Comparison of ENCODE assay signal across 10 cellular contexts in the genomic region with DNA sequence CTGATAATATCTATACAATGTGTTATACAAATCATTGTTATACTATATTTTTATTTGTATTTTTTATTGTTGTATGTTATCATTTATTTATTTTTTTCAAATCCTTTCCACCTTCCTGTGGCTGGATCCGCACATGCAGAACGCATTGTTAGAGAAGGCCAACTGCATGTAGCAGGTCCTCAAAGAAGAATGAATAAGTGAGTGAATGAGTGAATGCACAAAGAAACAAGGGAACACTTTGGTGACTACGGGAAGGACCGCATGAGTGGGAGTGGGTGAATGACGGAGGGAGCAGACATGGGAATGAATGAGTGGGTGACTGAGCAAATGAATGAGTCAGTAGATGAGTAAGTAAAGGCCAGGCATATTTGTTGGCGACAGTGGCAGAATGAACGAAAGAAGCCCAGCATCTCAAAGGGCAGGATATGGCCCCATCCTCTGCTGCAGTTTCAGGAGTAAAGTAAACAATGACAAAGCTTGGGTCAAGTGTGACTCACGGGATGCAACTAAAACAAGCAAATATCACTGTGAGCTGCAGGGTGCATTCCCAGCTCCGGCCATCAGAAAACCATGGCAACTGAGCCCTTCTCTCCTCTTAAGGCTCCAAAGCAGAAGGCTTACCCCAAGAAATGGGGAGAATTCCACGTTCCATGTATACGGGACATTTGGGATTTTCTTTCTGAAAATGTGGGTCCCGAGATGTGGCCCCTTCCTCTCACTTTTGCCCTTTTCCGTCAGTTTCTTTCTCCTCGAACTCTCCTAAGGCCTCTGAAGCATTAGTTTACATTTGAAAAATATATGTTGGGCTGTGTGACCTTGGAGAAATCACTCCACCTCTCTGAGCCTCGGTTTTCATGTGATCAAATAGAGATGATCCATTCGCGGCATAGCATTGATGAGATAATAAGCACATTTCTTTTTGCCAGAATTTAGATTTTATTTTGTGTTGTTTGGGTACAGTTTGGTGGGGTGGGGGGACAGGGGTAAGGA. TPM values are rescaled to one million over a fixed set of nuclear protein-coding genes. Genes with fewer than 3 reads are reported as not detected.
DNase-seq lines count a peak whose midpoint lies in the region; ATAC-seq and TF ChIP-seq lines count a peak whose summit lies in the region.
"Had no signal": no experiment of that assay in that cellular context is flagged by ENCODE, and none has a peak within 500 bp of the region (broad histone marks: within the 10 kb centered on the region; RNA-seq: fewer than 3 reads in every experiment).

No MANE protein-coding gene starts in this region.

- no peak overlapping the region for H3K27ac ChIP-seq in CD4-positive, alpha-beta T cell (ENCODE audit: low read depth, low read length)
- H3K27ac ChIP-seq: KMS-11 had no signal

- CTCF ChIA-PET in CD4-positive, alpha-beta T cell (lab: Charles Lee): no interaction called here

- intact Hi-C loops in CD4-positive, alpha-beta T cell (cut with DNase I, micrococcal nuclease): no loop called here
- intact Hi-C loops in activated T-helper 1 cell treated with anti-CD3 and anti-CD28 coated beads, Interleukin-12 subunit alpha, Interleukin-12 subunit beta, Interleukin-2, Interleukin-4 antibody, amounts not matched to agents 30 ng/mL and 10 ng/mL and 1 ng/mL, durations not matched to agents 14 hours and 24 hours and 36 hours (cut with micrococcal nuclease): no loop called here

- H3K27me3 ChIP-seq in CD4-positive, alpha-beta T cell (ENCODE audit: control insufficient read depth, insufficient read depth, low read length): no peaks in the 10 kb centered on the region

- TF ChIP-seq CTCF in CD4-positive, alpha-beta T cell (IDR thresholded peaks at IDR 0.05): no peak

- H3K9me3 ChIP-seq in CD4-positive, alpha-beta T cell (ENCODE audit: control insufficient read depth, low read length): peaks cover 16% of the 10 kb centered on the region

- peaks cover 8% of the 10 kb centered on the region for H3K9me3 Mint-ChIP-seq in CD4-positive, alpha-beta T cell
- peaks cover 10% of the 10 kb centered on the region for H3K9me3 Mint-ChIP-seq in activated T-helper 1 cell treated with anti-CD3 and anti-CD28 coated beads, Interleukin-12 subunit alpha, Interleukin-12 subunit beta, Interleukin-2, Interleukin-4 antibody, amounts not matched to agents 30 ng/mL and 10 ng/mL and 1 ng/mL, durations not matched to agents 14 hours and 24 hours and 36 hours

- peak; percentile 33 for ATAC-seq in left lobe of liver
- no peak for ATAC-seq in CD4-positive, alpha-beta T cell (ENCODE audit: poor library complexity)
- no peak for ATAC-seq in HG02970 (IDR thresholded peaks at IDR 0.05; ENCODE audit: low FRiP score, unreplicated experiment)

- POLR2A ChIA-PET in CD4-positive, alpha-beta T cell (lab: Charles Lee): no interaction called here

- H3K4me1 Mint-ChIP-seq in CD4-positive, alpha-beta T cell (ENCODE audit: low read depth): no peaks in the 10 kb centered on the region
- peaks cover 4% of the 10 kb centered on the region for H3K4me1 Mint-ChIP-seq in activated T-helper 1 cell treated with anti-CD3 and anti-CD28 coated beads, Interleukin-12 subunit alpha, Interleukin-12 subunit beta, Interleukin-2, Interleukin-4 antibody, amounts not matched to agents 30 ng/mL and 10 ng/mL and 1 ng/mL, durations not matched to agents 14 hours and 24 hours and 36 hours (ENCODE audit: low read depth)

- no peaks in the 10 kb centered on the region for H3K36me3 Mint-ChIP-seq in CD4-positive, alpha-beta T cell (ENCODE audit: low read depth)
- peaks cover 1% of the 10 kb centered on the region for H3K36me3 Mint-ChIP-seq in activated T-helper 1 cell treated with anti-CD3 and anti-CD28 coated beads, Interleukin-12 subunit alpha, Interleukin-12 subunit beta, Interleukin-2, Interleukin-4 antibody, amounts not matched to agents 30 ng/mL and 10 ng/mL and 1 ng/mL, durations not matched to agents 14 hours and 24 hours and 36 hours (ENCODE audit: low read depth)

- H3K27ac Mint-ChIP-seq in CD4-positive, alpha-beta T cell: no peak overlapping the region
- no peak overlapping the region for H3K27ac Mint-ChIP-seq in activated T-helper 1 cell treated with anti-CD3 and anti-CD28 coated beads, Interleukin-12 subunit alpha, Interleukin-12 subunit beta, Interleukin-2, Interleukin-4 antibody, amounts not matched to agents 30 ng/mL and 10 ng/mL and 1 ng/mL, durations not matched to agents 14 hours and 24 hours and 36 hours

- H3K4me3 Mint-ChIP-seq in CD4-positive, alpha-beta T cell: no peak overlapping the region
- no peak overlapping the region for H3K4me3 Mint-ChIP-seq in activated T-helper 1 cell treated with anti-CD3 and anti-CD28 coated beads, Interleukin-12 subunit alpha, Interleukin-12 subunit beta, Interleukin-2, Interleukin-4 antibody, amounts not matched to agents 30 ng/mL and 10 ng/mL and 1 ng/mL, durations not matched to agents 14 hours and 24 hours and 36 hours

- H3K27me3 Mint-ChIP-seq in CD4-positive, alpha-beta T cell: peaks cover 9% of the 10 kb centered on the region
- peaks cover 12% of the 10 kb centered on the region for H3K27me3 Mint-ChIP-seq in activated T-helper 1 cell treated with anti-CD3 and anti-CD28 coated beads, Interleukin-12 subunit alpha, Interleukin-12 subunit beta, Interleukin-2, Interleukin-4 antibody, amounts not matched to agents 30 ng/mL and 10 ng/mL and 1 ng/mL, durations not matched to agents 14 hours and 24 hours and 36 hours (ENCODE audit: insufficient read depth)

- DNase-seq in COR-L47 (lab: John Stamatoyannopoulos, UW) (peak; percentile 32), HuH-7 (ENCODE audit: low spot score) (peak; percentile 81), astrocyte of the hippocampus (ENCODE audit: low read depth, low spot score) (peak; percentile 92), left lobe of liver (ENCODE audit: low spot score) (no peak), AML-193 (lab: John Stamatoyannopoulos, UW) (no peak)
- no peak for DNase-seq in CD4-positive, alpha-beta T cell
- DNase-seq in activated T-helper 1 cell treated with anti-CD3 and anti-CD28 coated beads, Interleukin-12 subunit alpha, Interleukin-12 subunit beta, Interleukin-2, Interleukin-4 antibody, amounts not matched to agents 30 ng/mL and 10 ng/mL and 1 ng/mL, durations not matched to agents 14 hours and 24 hours and 36 hours (ENCODE audit: low spot score): no peak

RNA-seq across cellular contexts. Expression of a gene that starts 24.5 kb away (rescaled TPM):
- total RNA-seq in left lobe of liver: not detected
- not detected for total RNA-seq in CD4-positive, alpha-beta T cell
- total RNA-seq in activated T-helper 1 cell treated with anti-CD3 and anti-CD28 coated beads, Interleukin-12 subunit alpha, Interleukin-12 subunit beta, Interleukin-2, Interleukin-4 antibody, amounts not matched to agents 30 ng/mL and 10 ng/mL and 1 ng/mL, durations not matched to agents 14 hours and 24 hours and 36 hours: not detected in 2 replicates
- total RNA-seq: activated CD8-positive, alpha-beta memory T cell treated with anti-CD3 and anti-CD28 coated beads for 36 hours had no signal

Comparison
In these comparisons a context has a peak if more than half of its experiments do, and no peak if none do; other contexts are left out.
1. DNase-seq: peak in COR-L47 (single experiment), HuH-7 (single experiment) and astrocyte of the hippocampus (single experiment); none in left lobe of liver (single experiment), CD4-positive, alpha-beta T cell (0 of 10), AML-193 (0 of 2) and activated T-helper 1 cell treated with anti-CD3 and anti-CD28 coated beads, Interleukin-12 subunit alpha, Interleukin-12 subunit beta, Interleukin-2, Interleukin-4 antibody, amounts not matched to agents 30 ng/mL and 10 ng/mL and 1 ng/mL, durations not matched to agents 14 hours and 24 hours and 36 hours (single experiment).